12 cellular contexts compared by ENCODE assay signal in the genomic region with DNA sequence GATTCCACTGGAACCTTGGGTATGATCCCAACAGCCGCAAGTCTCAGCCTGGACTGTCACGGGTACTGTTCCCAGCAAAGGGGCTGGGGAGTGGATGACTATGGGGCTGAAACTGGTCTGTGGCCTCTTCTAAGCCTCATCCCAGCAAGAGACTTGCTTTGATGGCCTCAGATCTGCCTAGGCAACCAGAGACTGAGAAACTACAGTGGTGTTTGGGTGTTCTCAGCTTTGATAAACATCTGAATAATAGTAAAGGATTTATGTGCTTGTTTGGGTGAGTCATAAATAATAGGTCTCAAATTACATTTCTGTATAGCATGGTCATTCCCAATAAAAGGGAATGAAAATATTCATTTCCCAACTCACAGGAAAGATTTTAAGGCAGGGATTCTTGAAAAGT. TPM values are rescaled to one million over a fixed set of nuclear protein-coding genes. Genes with fewer than 3 reads are reported as not detected.
DNase-seq lines count a peak whose midpoint lies in the region; ATAC-seq and TF ChIP-seq lines count a peak whose summit lies in the region.
"Had no signal": no experiment of that assay in that cellular context is flagged by ENCODE, and none has a peak within 500 bp of the region (broad histone marks: within the 10 kb centered on the region; RNA-seq: fewer than 3 reads in every experiment).

No MANE protein-coding gene starts in this region.

- no peaks in the 10 kb centered on the region for H3K9me3 ChIP-seq in GM23248 (ENCODE audit: low read depth)
- H3K9me3 ChIP-seq in SK-N-SH: no peaks in the 10 kb centered on the region
- H3K9me3 ChIP-seq: gastrocnemius medialis, right atrium auricular region had no signal

- H3K4me3 Mint-ChIP-seq in nephron progenitor cell: no peak overlapping the region

- ATAC-seq in GM21360 (IDR thresholded peaks at IDR 0.05; ENCODE audit: unreplicated experiment) (no peak), GM18858 (IDR thresholded peaks at IDR 0.05; ENCODE audit: unreplicated experiment) (no peak)

- 95 to 100% methylated on average over 2 of the region's 2 CpGs for WGBS in GM23248 (ENCODE audit: low coverage in 1 of 2, low lambda C conversion rate in 2 of 2, missing lambda C conversion rate in 2 of 2), 2 experiments
- 100% methylated on average over 2 of the region's 2 CpGs for WGBS in SK-N-SH (ENCODE audit: low lambda C conversion rate)

- H3K9me3 Mint-ChIP-seq in nephron progenitor cell: no peaks in the 10 kb centered on the region

- in situ Hi-C loops in GM23248 (cut with MboI): no loop called here

- H3F3A ChIP-seq in GM23248 (ENCODE audit: insufficient read depth) (peaks cover 17% of the 10 kb centered on the region), SK-N-SH (replicated peaks; ENCODE audit: insufficient read depth) (peaks cover 4% of the 10 kb centered on the region)

- H3K27ac ChIP-seq in GM23248 (peak overlapping the region; percentile 69), SK-N-SH (ENCODE audit: low read depth in 2 of 2, low read length in 1 of 2) (peak overlapping the region in 1 of 2 experiments; percentile 79; a peak in 2 of 4 replicates)
- H3K27ac ChIP-seq: gastrocnemius medialis, right atrium auricular region had no signal

- TF ChIP-seq CTCF in SK-N-SH (IDR thresholded peaks at IDR 0.05): no peak
- TF ChIP-seq CTCF in nephron progenitor cell (IDR thresholded peaks at IDR 0.05): no peak

- POLR2A ChIA-PET in SK-N-SH (lab: Yijun Ruan, JAX): no interaction called here

- H3K4me1 Mint-ChIP-seq in nephron progenitor cell: peaks cover 10% of the 10 kb centered on the region

- H3K4me3 ChIP-seq in GM23248 (no peak overlapping the region), SK-N-SH (ENCODE audit: low read depth in 2 of 2, low read length in 1 of 2) (no peak overlapping the region)
- H3K4me3 ChIP-seq: gastrocnemius medialis, right atrium auricular region had no signal

- no peak for TF ChIP-seq EP300 in SK-N-SH (IDR thresholded peaks at IDR 0.05; ENCODE audit: borderline replicate concordance in 1 of 2, low read depth in 1 of 2, low read length in 1 of 2)

- H3K9me2 ChIP-seq in GM23248 (ENCODE audit: insufficient read depth) (no peaks in the 10 kb centered on the region), SK-N-SH (no peaks in the 10 kb centered on the region)

- H3K36me3 ChIP-seq in GM23248 (ENCODE audit: low read depth): 0 out of 2 replicates have a peak, but pooled peaks cover 3% of the 10 kb centered on the region
- H3K36me3 ChIP-seq in SK-N-SH (replicated peaks in 1 of 2; ENCODE audit: control insufficient read depth in 1 of 2, insufficient read depth in 2 of 2, low read length in 1 of 2): peaks cover 9 to 25% of the 10 kb centered on the region in 2 experiments

- H2AFZ ChIP-seq in GM23248 (no peak overlapping the region), SK-N-SH (ENCODE audit: low read depth) (no peak overlapping the region)

- peak overlapping the region; percentile 42; the same call in 1 of the 2 replicates for H3K9ac ChIP-seq in GM23248
- H3K9ac ChIP-seq in SK-N-SH: no peak overlapping the region

- H3K27ac Mint-ChIP-seq in nephron progenitor cell: no peak overlapping the region

- H3K79me2 ChIP-seq in GM23248 (ENCODE audit: insufficient read depth): no peaks in the 10 kb centered on the region
- H3K79me2 ChIP-seq in SK-N-SH (ENCODE audit: insufficient read depth): no peaks in the 10 kb centered on the region

- H4K20me1 ChIP-seq in GM23248 (ENCODE audit: insufficient read depth): no peaks in the 10 kb centered on the region; the same call in 1 of the 2 replicates
- no peaks in the 10 kb centered on the region for H4K20me1 ChIP-seq in SK-N-SH (ENCODE audit: insufficient read depth)

- DNase-seq in GM23248: peak; percentile 77
- DNase-seq in SK-N-SH: no peak
- peak; percentile 76 for DNase-seq in fibroblast of peridontal ligament (ENCODE audit: extremely low read depth)
- DNase-seq in smooth muscle cell of the brain vasculature (ENCODE audit: low read depth, low spot score): peak; percentile 29
- no peak for DNase-seq in nephron progenitor cell
- DNase-seq: anterior cingulate cortex, gastrocnemius medialis, KG1, NCI-H510A treated with DMSO at 0.1 percent for 48 hours had no signal

- H3K4me2 ChIP-seq in GM23248 (ENCODE audit: unreplicated experiment) (peak overlapping the region; percentile 16), SK-N-SH (peak overlapping the region; percentile 43; the same call in 1 of the 2 replicates)

- H3K36me3 Mint-ChIP-seq in nephron progenitor cell (ENCODE audit: low read depth): peaks cover 21% of the 10 kb centered on the region

- TF ChIP-seq RAD21 in SK-N-SH (IDR thresholded peaks at IDR 0.05; ENCODE audit: low read length): no peak

- peaks cover 17% of the 10 kb centered on the region for H3K4me1 ChIP-seq in GM23248 (ENCODE audit: insufficient read depth)
- H3K4me1 ChIP-seq in SK-N-SH (ENCODE audit: control insufficient read depth in 1 of 2, insufficient read depth in 2 of 2, low read depth in 1 of 2, low read length in 1 of 2): peaks cover 0 to 13% of the 10 kb centered on the region in 2 experiments; a peak in 3 of 4 replicates
- H3K4me1 ChIP-seq: gastrocnemius medialis had no signal

- CTCF ChIA-PET in SK-N-SH (lab: Yijun Ruan, JAX): no interaction called here

- no peaks in the 10 kb centered on the region for H3K27me3 ChIP-seq in GM23248 (replicated peaks; ENCODE audit: insufficient read depth)
- no peaks in the 10 kb centered on the region for H3K27me3 ChIP-seq in SK-N-SH (ENCODE audit: insufficient read depth)
- H3K27me3 ChIP-seq: gastrocnemius medialis, right atrium auricular region had no signal

- H3K27me3 Mint-ChIP-seq in nephron progenitor cell (ENCODE audit: low read depth, poor library complexity): no peaks in the 10 kb centered on the region

TF ChIP-seq in SK-N-SH, 30 proteins besides CTCF, POLR2A, EP300 and RAD21:
- no peak for TF ChIP-seq RFX5 (IDR thresholded peaks at IDR 0.05; ENCODE audit: low read length)
- peak; percentile 61; the same call in 1 of the 2 replicates for TF ChIP-seq FOSL2 (IDR thresholded peaks at IDR 0.05; ENCODE audit: borderline replicate concordance, low read depth)
- TF ChIP-seq, protein P1, sequence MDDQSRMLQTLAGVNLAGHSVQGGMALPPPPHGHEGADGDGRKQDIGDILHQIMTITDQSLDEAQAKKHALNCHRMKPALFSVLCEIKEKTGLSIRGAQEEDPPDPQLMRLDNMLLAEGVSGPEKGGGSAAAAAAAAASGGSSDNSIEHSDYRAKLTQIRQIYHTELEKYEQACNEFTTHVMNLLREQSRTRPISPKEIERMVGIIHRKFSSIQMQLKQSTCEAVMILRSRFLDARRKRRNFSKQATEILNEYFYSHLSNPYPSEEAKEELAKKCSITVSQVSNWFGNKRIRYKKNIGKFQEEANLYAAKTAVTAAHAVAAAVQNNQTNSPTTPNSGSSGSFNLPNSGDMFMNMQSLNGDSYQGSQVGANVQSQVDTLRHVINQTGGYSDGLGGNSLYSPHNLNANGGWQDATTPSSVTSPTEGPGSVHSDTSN (IDR thresholded peaks at IDR 0.05): peak; percentile 63
- peak; percentile 65 for TF ChIP-seq JUND (IDR thresholded peaks at IDR 0.05)

RNA-seq across cellular contexts. Expression of gene ULK2, which starts 30.2 kb away (rescaled TPM):
- total RNA-seq in GM23248 (2014; rRNA removed; shearing (Covaris generic)): 12.0 and 19.2 TPM in 2 replicates
- 4.7 and 6.8 TPM in 2 replicates for polyA plus RNA-seq in GM23248 (2016; fragmentation: Nextera tagmentation; extraction: Ambion mirVana)
- polyA plus RNA-seq in SK-N-SH (2012; rRNA removed): 18.0 and 28.0 TPM in 2 replicates
- polyA plus RNA-seq in SK-N-SH (2012; cell fraction: cytosol; rRNA removed): 13.1 and 17.7 TPM in 2 replicates
- polyA plus RNA-seq in SK-N-SH (2012; cell fraction: nucleus; rRNA removed): 30.2 and 45.2 TPM in 2 replicates

Comparison
In these comparisons a context has a peak if more than half of its experiments do, and no peak if none do; other contexts are left out.
1. DNase-seq: peak in GM23248 (single experiment), fibroblast of peridontal ligament (single experiment) and smooth muscle cell of the brain vasculature (single experiment); none in SK-N-SH (single experiment) and nephron progenitor cell (single experiment).